ENCODE assay signal across 8 cellular contexts in genomic region chr6:1608976-1609661, GRCh38. TPM values are rescaled to one million over a fixed set of nuclear protein-coding genes. Genes with fewer than 3 reads are reported as not detected.
DNase-seq lines count a peak whose midpoint lies in the region; ATAC-seq, FAIRE-seq and TF ChIP-seq lines count a peak whose summit lies in the region.

No MANE protein-coding gene starts in this region.

- WGBS in pancreas, 2 donors, result 1 to 2% methylated on average over 59 to 70 of the region's 70 CpGs

- CTCF ChIA-PET in activated naive CD4-positive, alpha-beta T cell treated with anti-CD3 and anti-CD28 coated beads, Interleukin-2, amount 10 ng/mL, durations not matched to agents 7 days and 5 days (lab: Charles Lee), result interaction anchor here (1.1 to 1.6 kb wide), 3 partner anchors 12 to 495 kb away, joined by 3 to 6 read pairs (median 5); no protein-coding TSS in a partner anchor

- peaks cover 8 to 43% (median 10%) of the 10 kb centered on the region in 4 donors for H3K27me3 ChIP-seq in pancreas

- intact Hi-C loops in pancreas (cut with DNase I), result loop anchor here in 2 of 3 donors (10.0 kb wide), 1 partner anchor 496 kb away; no protein-coding TSS in a partner anchor

- H3K36me3 ChIP-seq in pancreas, result no peaks in the 10 kb centered on the region

- no peak for FAIRE-seq in pancreas (lab: Jason Lieb, UNC)

- H3K4me3 ChIP-seq in epithelial cell of proximal tubule (ENCODE audit: low read depth, low read length), result peak overlapping the region; percentile 63
- H3K4me3 ChIP-seq in pancreas, result peak overlapping the region; percentile 26 to 67 (median 57)

- peaks cover 0 to 15% (median 12%) of the 10 kb centered on the region in 3 donors for H3K4me1 ChIP-seq in pancreas

- H3K27ac Mint-ChIP-seq in activated naive CD4-positive, alpha-beta T cell treated with anti-CD3 and anti-CD28 coated beads, Interleukin-2, amount 10 ng/mL, durations not matched to agents 7 days and 5 days, result peak overlapping the region; percentile 76

- H3K36me3 Mint-ChIP-seq in activated naive CD4-positive, alpha-beta T cell treated with anti-CD3 and anti-CD28 coated beads, Interleukin-2, amount 10 ng/mL, durations not matched to agents 7 days and 5 days, result peaks cover 6% of the 10 kb centered on the region

- H3K27ac ChIP-seq in pancreas, result peak overlapping the region in 1 of 4 donors; percentile 78

- H3K4me3 Mint-ChIP-seq in activated naive CD4-positive, alpha-beta T cell treated with anti-CD3 and anti-CD28 coated beads, Interleukin-2, amount 10 ng/mL, durations not matched to agents 7 days and 5 days, result peak overlapping the region; percentile 68

- in situ Hi-C loops in SK-MEL-5 (cut with HindIII; ENCODE audit: low pct_unique_long_range_greater_than_20kb, low sequenced_read_pairs), result loop anchor here (10.0 kb wide), 1 partner anchor 496 kb away; no protein-coding TSS in a partner anchor

- no peak for DNase-seq in activated naive CD4-positive, alpha-beta T cell treated with anti-CD3 and anti-CD28 coated beads, Interleukin-2, amount 10 ng/mL, durations not matched to agents 7 days and 5 days
- DNase-seq in activated naive CD4-positive, alpha-beta T cell (lab: John Stamatoyannopoulos, UW), result no peak
- DNase-seq in SK-MEL-5 (ENCODE audit: low read depth, low spot score) (peak; percentile 39), epithelial cell of proximal tubule (ENCODE audit: low read depth) (no peak), pancreas (peak; percentile 33 to 83 (median 56)), globus pallidus (ENCODE audit: low spot score) (no peak)
- DNase-seq in NK-92 treated with Interleukin-12 subunit alpha and Interleukin-12 subunit beta, amount 100 ng/mL, for 24 hours (lab: John Stamatoyannopoulos, UW), result no peak

- TF ChIP-seq CTCF in epithelial cell of proximal tubule (conservative IDR thresholded peaks at IDR 0.05; ENCODE audit: low read depth, low read length) (no peak), pancreas (IDR thresholded peaks at IDR 0.05) (no peak)

- no peaks in the 10 kb centered on the region for H3K9me3 Mint-ChIP-seq in activated naive CD4-positive, alpha-beta T cell treated with anti-CD3 and anti-CD28 coated beads, Interleukin-2, amount 10 ng/mL, durations not matched to agents 7 days and 5 days

- peaks cover 89% of the 10 kb centered on the region for H3K27me3 Mint-ChIP-seq in activated naive CD4-positive, alpha-beta T cell treated with anti-CD3 and anti-CD28 coated beads, Interleukin-2, amount 10 ng/mL, durations not matched to agents 7 days and 5 days

- H3K4me1 Mint-ChIP-seq in activated naive CD4-positive, alpha-beta T cell treated with anti-CD3 and anti-CD28 coated beads, Interleukin-2, amount 10 ng/mL, durations not matched to agents 7 days and 5 days, result peaks cover 52% of the 10 kb centered on the region

- no peaks in the 10 kb centered on the region for H3K9me3 ChIP-seq in pancreas

- ATAC-seq in pancreas (peak in 1 of 4 donors; percentile 1), GM19023 (IDR thresholded peaks at IDR 0.05; ENCODE audit: unreplicated experiment) (no peak)

RNA-seq across cellular contexts. Expression of gene FOXC1, which starts 0.6 kb away (rescaled TPM):
- 9.4 and 10.3 TPM in 2 replicates for total RNA-seq in SK-MEL-5 (2014; rRNA removed; shearing (Covaris generic))
- 24.0 and 32.2 TPM in 2 replicates for polyA plus RNA-seq in SK-MEL-5 (2015; cell fraction: cytosol; rRNA removed)
- polyA plus RNA-seq in SK-MEL-5 (2015; cell fraction: nucleus; rRNA removed), result 15.0 and 15.6 TPM in 2 replicates
- total RNA-seq in epithelial cell of proximal tubule, result 18.6 and 27.7 TPM in 2 replicates
- total RNA-seq in pancreas, result 1 to 10 TPM; 2.4 to 4.0 (median 2.6) TPM
- polyA plus RNA-seq in pancreas, result 1 to 10 TPM in 1 of 2 donors, under 1 TPM in 1; 0.99 to 1.6 TPM

Comparison
In these comparisons a context has a peak if more than half of its experiments do, and no peak if none do; other contexts are left out.
1. DNase-seq: peak in SK-MEL-5 (single experiment) and pancreas (6 of 6); none in activated naive CD4-positive, alpha-beta T cell treated with anti-CD3 and anti-CD28 coated beads, Interleukin-2, amount 10 ng/mL, durations not matched to agents 7 days and 5 days (single experiment), activated naive CD4-positive, alpha-beta T cell (0 of 4), epithelial cell of proximal tubule (single experiment), NK-92 treated with Interleukin-12 subunit alpha and Interleukin-12 subunit beta, amount 100 ng/mL, for 24 hours (single experiment) and globus pallidus (single experiment).